ENCODE assay signal across 10 cellular contexts in the genomic region with DNA sequence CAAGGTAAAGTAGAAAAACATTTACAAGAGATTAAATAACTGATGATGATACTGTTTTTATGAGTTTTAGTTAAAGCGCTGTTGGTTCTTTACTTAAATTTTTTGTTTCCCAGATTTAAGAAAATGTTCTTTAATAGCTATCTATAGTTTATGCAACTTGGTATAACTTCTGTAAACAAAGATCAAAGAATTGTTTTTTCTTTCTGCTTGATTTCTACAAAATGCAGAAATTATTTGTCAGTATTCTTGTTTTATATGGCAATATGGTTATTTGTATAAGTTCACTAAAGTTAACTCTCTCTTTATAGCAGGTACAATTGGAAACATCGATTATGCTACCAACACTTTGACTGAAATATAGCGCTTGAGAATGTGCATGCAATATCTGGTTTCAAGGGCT.
"Had no signal": no experiment of that assay in that cellular context is flagged by ENCODE, and none has a peak within 500 bp of the region (broad histone marks: within the 10 kb centered on the region; RNA-seq: fewer than 3 reads in every experiment).

No MANE protein-coding gene starts in this region.

- DNase-seq: H9, HCEC 1CT, HFFc6, IMR-90, KG1 had no signal

- FAIRE-seq: H1, H54, HTR-8/SVneo, K562 had no signal

- H3K4me3 ChIP-seq: GM23338, K562 had no signal

- H3K4me2 ChIP-seq: GM23338 had no signal

- H2AFZ ChIP-seq: GM23338 had no signal
